Comparison of ENCODE assay signal across 27 cellular contexts in the genomic region with DNA sequence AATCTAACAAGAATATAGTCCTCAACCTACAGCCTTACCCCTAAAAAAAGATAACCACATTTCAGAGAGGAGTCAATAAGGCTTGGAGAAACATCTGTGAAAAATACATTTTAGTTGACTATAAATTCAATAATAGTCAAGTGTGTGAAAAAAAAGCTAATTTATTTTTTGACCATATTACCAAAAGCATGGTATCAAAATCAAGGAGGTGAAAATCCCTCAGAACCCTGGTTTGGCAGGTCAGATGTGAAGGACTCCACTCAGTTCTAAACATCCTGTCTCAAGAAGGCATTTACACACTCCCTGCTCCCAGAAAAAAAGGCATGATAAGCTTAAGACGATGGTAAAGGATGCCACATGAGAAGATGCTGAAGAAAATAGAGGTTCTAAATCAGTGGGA.
DNase-seq lines count a peak whose midpoint lies in the region; ATAC-seq and TF ChIP-seq lines count a peak whose summit lies in the region.
"Had no signal": no experiment of that assay in that cellular context is flagged by ENCODE, and none has a peak within 500 bp of the region (broad histone marks: within the 10 kb centered on the region; RNA-seq: fewer than 3 reads in every experiment).

No MANE protein-coding gene starts in this region.

- H3K4me1 ChIP-seq in SK-N-SH (ENCODE audit: control insufficient read depth in 1 of 2, insufficient read depth in 2 of 2, low read depth in 1 of 2, low read length in 1 of 2) = no peaks in the 10 kb centered on the region
- H3K4me1 ChIP-seq: A549; BE2C; BLaER1; BLaER1 treated with 17β-estradiol and CSF1 and Interleukin-3, amounts not matched to agents 10 nM and 100 nM; Caco-2 had no signal

- TF ChIP-seq CTCF in SK-N-SH (IDR thresholded peaks at IDR 0.05) = no peak

- no peak overlapping the region for H3K27ac ChIP-seq in SK-N-SH (ENCODE audit: low read depth in 2 of 2, low read length in 1 of 2)
- H3K27ac ChIP-seq: 22Rv1; A549; BLaER1; BLaER1 treated with 17β-estradiol and CSF1 and Interleukin-3, amounts not matched to agents 10 nM and 100 nM; C4-2B had no signal

- no peak for TF ChIP-seq RAD21 in SK-N-SH (IDR thresholded peaks at IDR 0.05; ENCODE audit: low read length)

- no peaks in the 10 kb centered on the region for H4K20me1 ChIP-seq in SK-N-SH (ENCODE audit: insufficient read depth)
- H4K20me1 ChIP-seq: BLaER1; BLaER1 treated with 17β-estradiol and CSF1 and Interleukin-3, amounts not matched to agents 10 nM and 100 nM had no signal

- no peaks in the 10 kb centered on the region for H3K9me3 ChIP-seq in SK-N-SH
- H3K9me3 ChIP-seq: A549, BE2C, BLaER1, Caco-2 had no signal

- H3K9ac ChIP-seq in SK-N-SH = no peak overlapping the region
- H3K9ac ChIP-seq: BLaER1; BLaER1 treated with 17β-estradiol and CSF1 and Interleukin-3, amounts not matched to agents 10 nM and 100 nM had no signal

- CTCF ChIA-PET in SK-N-SH (lab: Yijun Ruan, JAX) = no interaction called here

- 35% methylated on average over 1 of the region's 1 CpG for WGBS in SK-N-SH (ENCODE audit: low lambda C conversion rate)

- H2AFZ ChIP-seq in SK-N-SH (ENCODE audit: low read depth) = no peak overlapping the region

- ATAC-seq in SK-N-SH treated with all-trans-retinoic acid at 6 μM for 48 hours = no peak
- ATAC-seq: A549; CD8-positive, alpha-beta T cell had no signal

- no peaks in the 10 kb centered on the region for H3K36me3 ChIP-seq in SK-N-SH (replicated peaks in 1 of 2; ENCODE audit: control insufficient read depth in 1 of 2, insufficient read depth in 2 of 2, low read length in 1 of 2)
- H3K36me3 ChIP-seq: BE2C; BLaER1; BLaER1 treated with 17β-estradiol and CSF1 and Interleukin-3, amounts not matched to agents 10 nM and 100 nM had no signal

- no peaks in the 10 kb centered on the region for H3K9me2 ChIP-seq in SK-N-SH

- H3K4me2 ChIP-seq in SK-N-SH = no peak overlapping the region
- H3K4me2 ChIP-seq: A549; BLaER1; BLaER1 treated with 17β-estradiol and CSF1 and Interleukin-3, amounts not matched to agents 10 nM and 100 nM had no signal

- POLR2A ChIA-PET in SK-N-SH (lab: Yijun Ruan, JAX) = no interaction called here

- no peaks in the 10 kb centered on the region for H3K27me3 ChIP-seq in SK-N-SH (ENCODE audit: insufficient read depth)
- H3K27me3 ChIP-seq: BE2C; BLaER1; BLaER1 treated with 17β-estradiol and CSF1 and Interleukin-3, amounts not matched to agents 10 nM and 100 nM had no signal

- TF ChIP-seq EP300 in SK-N-SH (IDR thresholded peaks at IDR 0.05; ENCODE audit: borderline replicate concordance in 1 of 2, low read depth in 1 of 2, low read length in 1 of 2) = no peak

- no peaks in the 10 kb centered on the region for H3K79me2 ChIP-seq in SK-N-SH (ENCODE audit: insufficient read depth)

- H3K4me3 ChIP-seq in SK-N-SH (ENCODE audit: low read depth in 2 of 2, low read length in 1 of 2) = no peak overlapping the region
- H3K4me3 ChIP-seq: A549; BLaER1; BLaER1 treated with 17β-estradiol and CSF1 and Interleukin-3, amounts not matched to agents 10 nM and 100 nM had no signal

- no peak for DNase-seq in SK-N-SH
- DNase-seq: 8988T; ACHN; AML-193; BE2C; C1 segment of cervical spinal cord; Caco-2; Calu3; CD4-positive, alpha-beta memory T cell; CD4-positive, alpha-beta T cell; CD4-positive, CD25-positive, alpha-beta regulatory T cell; CD8-positive, alpha-beta memory T cell; CD8-positive, alpha-beta T cell; COR-L47; DMS 273 treated with DMSO at 0.1 percent for 48 hours; DMS153; DMS53; DMS79; DMS79 treated with DMSO at 0.1 percent for 48 hours; DND-41; EL had no signal

- H3F3A ChIP-seq in SK-N-SH (replicated peaks; ENCODE audit: insufficient read depth) = no peaks in the 10 kb centered on the region

TF ChIP-seq in SK-N-SH treated with all-trans-retinoic acid at 6 μM for 48 hours, 23 proteins besides CTCF, POLR2A, EP300 and RAD21:
- TF ChIP-seq ESRRG (CRISPR knock-in tag; IDR thresholded peaks at IDR 0.05) = no peak
- peak; percentile 97 for TF ChIP-seq ZNF70 (CRISPR knock-in tag; IDR thresholded peaks at IDR 0.05)
TF ChIP-seq in SK-N-SH treated with all-trans-retinoic acid at 6 μM for 48 hours: peak in this region for 1.

TF ChIP-seq in SK-N-SH, 30 proteins besides CTCF, POLR2A, EP300 and RAD21:
- TF ChIP-seq FOXM1 (IDR thresholded peaks at IDR 0.05; ENCODE audit: low read depth) = no peak
- TF ChIP-seq POLR2AphosphoS5 (IDR thresholded peaks at IDR 0.05; ENCODE audit: low read depth, low read length) = no peak
- no peak for TF ChIP-seq SIN3A (IDR thresholded peaks at IDR 0.05; ENCODE audit: borderline replicate concordance, low read depth, low read length)
- TF ChIP-seq NRF1 (IDR thresholded peaks at IDR 0.05; ENCODE audit: low read depth, low read length) = no peak
- no peak for TF ChIP-seq MXI1 (IDR thresholded peaks at IDR 0.05; ENCODE audit: low read depth, low read length)
- no peak for TF ChIP-seq FOXJ3 (CRISPR knock-in tag; IDR thresholded peaks at IDR 0.05)
- TF ChIP-seq YY1 (IDR thresholded peaks at IDR 0.05; ENCODE audit: low read depth) = no peak
